In genomic region chr5:169443249-169443784, GRCh38 we compare ENCODE assay signal across 27 cellular contexts.
"Had no signal": no experiment of that assay in that cellular context is flagged by ENCODE, and none has a peak within 500 bp of the region (broad histone marks: within the 10 kb centered on the region; RNA-seq: fewer than 3 reads in every experiment).

No MANE protein-coding gene starts in this region.

- H3K27ac Mint-ChIP-seq: activated naive CD4-positive, alpha-beta T cell treated with anti-CD3 and anti-CD28 coated beads for 36 hours; activated naive CD8-positive, alpha-beta T cell treated with anti-CD3 and anti-CD28 coated beads for 36 hours; nephron; progenitor cell of endocrine pancreas; T-helper 1 cell treated with Interleukin-12 subunit alpha and Interleukin-12 subunit beta and Interleukin-4 antibody, amounts not matched to agents 30 μg/mL and 1 μg/mL, for 36 hours had no signal

- H3K9me3 ChIP-seq: lower lobe of right lung, mucosa of descending colon, ovary, testis had no signal

- H3K9me3 Mint-ChIP-seq: activated naive CD4-positive, alpha-beta T cell treated with anti-CD3 and anti-CD28 coated beads for 36 hours; activated naive CD8-positive, alpha-beta T cell treated with anti-CD3 and anti-CD28 coated beads for 36 hours; nephron; T-helper 1 cell treated with Interleukin-12 subunit alpha and Interleukin-12 subunit beta and Interleukin-4 antibody, amounts not matched to agents 30 μg/mL and 1 μg/mL, for 36 hours had no signal

- H3K36me3 Mint-ChIP-seq: activated naive CD8-positive, alpha-beta T cell treated with anti-CD3 and anti-CD28 coated beads for 36 hours had no signal

- H3K36me3 ChIP-seq: brain microvascular endothelial cell, lower lobe of right lung, ovary, WERI-Rb-1 had no signal

- H3K27ac ChIP-seq: brain microvascular endothelial cell, foreskin keratinocyte, lower lobe of right lung, ovary, testis, WERI-Rb-1 had no signal

- ATAC-seq: activated CD4-positive, CD25-positive, alpha-beta regulatory T cell treated with anti-CD3 and anti-CD28 coated beads, Interleukin-2, amount 50 U/mL, for 24 hours; foreskin keratinocyte; lower lobe of right lung; mucosa of descending colon had no signal

- H3K4me1 ChIP-seq: foreskin keratinocyte, lower lobe of right lung had no signal

- FAIRE-seq: astrocyte, endothelial cell of umbilical vein, kidney, urothelium cell line had no signal

- H3K27me3 ChIP-seq: brain microvascular endothelial cell, ovary, testis had no signal

- H3K4me3 ChIP-seq: lower lobe of right lung, mucosa of descending colon, ovary, skin epidermis, testis had no signal

- H3K4me3 Mint-ChIP-seq: activated naive CD4-positive, alpha-beta T cell treated with anti-CD3 and anti-CD28 coated beads for 36 hours; activated naive CD8-positive, alpha-beta T cell treated with anti-CD3 and anti-CD28 coated beads for 36 hours; nephron; T-helper 1 cell treated with Interleukin-12 subunit alpha and Interleukin-12 subunit beta and Interleukin-4 antibody, amounts not matched to agents 30 μg/mL and 1 μg/mL, for 36 hours had no signal

- H3K4me1 Mint-ChIP-seq: activated naive CD8-positive, alpha-beta T cell treated with anti-CD3 and anti-CD28 coated beads for 36 hours; nephron had no signal

- DNase-seq: activated CD4-positive, alpha-beta T cell treated with anti-CD3 and anti-CD28 coated beads for 48 hours; activated CD4-positive, alpha-beta T cell treated with anti-CD3 and anti-CD28 coated beads, Interleukin-2, amount 50 U/mL, for 48 hours; activated CD8-positive, alpha-beta memory T cell treated with anti-CD3 and anti-CD28 coated beads for 24 hours; activated effector memory CD4-positive, alpha-beta T cell treated with anti-CD3 and anti-CD28 coated beads, Interleukin-2, amount 50 U/mL, for 16 hours; activated naive CD4-positive, alpha-beta T cell treated with anti-CD3 and anti-CD28 coated beads for 36 hours; activated naive CD8-positive, alpha-beta T cell treated with anti-CD3 and anti-CD28 coated beads for 36 hours; amniotic stem cell; brain microvascular endothelial cell; foreskin keratinocyte; kidney; lower lobe of right lung; mesendoderm; mucosa of descending colon; ovary; stimulated activated naive CD4-positive, alpha-beta T cell; T-helper 9 cell; testis; trophoblast cell; WERI-Rb-1 had no signal
